Comparison of ENCODE assay signal across 23 cellular contexts in genomic region chr18:49843778-49844625, GRCh38. TPM values are rescaled to one million over a fixed set of nuclear protein-coding genes. Genes with fewer than 3 reads are reported as not detected.
DNase-seq lines count a peak whose midpoint lies in the region; ATAC-seq and TF ChIP-seq lines count a peak whose summit lies in the region.
"Had no signal": no experiment of that assay in that cellular context is flagged by ENCODE, and none has a peak within 500 bp of the region (broad histone marks: within the 10 kb centered on the region; RNA-seq: fewer than 3 reads in every experiment).

No MANE protein-coding gene starts in this region.

- peaks cover 3 to 44% (median 29%) of the 10 kb centered on the region in 4 donors for H3K36me3 ChIP-seq in stomach
- H3K36me3 ChIP-seq: BLaER1 had no signal

- TF ChIP-seq CTCF in WTC11 (IDR thresholded peaks at IDR 0.05) (no peak), stomach (IDR thresholded peaks at IDR 0.05) (no peak)

- peaks cover 4% of the 10 kb centered on the region for H3K4me1 Mint-ChIP-seq in stimulated activated naive CD8-positive, alpha-beta T cell treated with anti-CD3 and anti-CD28 coated beads, Interleukin-15, amount 100 ng/mL, for 72 hours
- H3K4me1 Mint-ChIP-seq in WTC11 = peaks cover 15% of the 10 kb centered on the region

- peaks cover 15% of the 10 kb centered on the region for H3K27me3 Mint-ChIP-seq in stimulated activated naive CD8-positive, alpha-beta T cell treated with anti-CD3 and anti-CD28 coated beads, Interleukin-15, amount 100 ng/mL, for 72 hours
- H3K27me3 Mint-ChIP-seq in WTC11 (ENCODE audit: low read depth) = no peaks in the 10 kb centered on the region
- H3K27me3 Mint-ChIP-seq: progenitor cell of endocrine pancreas had no signal

- H3K27ac ChIP-seq in stomach = no peak overlapping the region
- H3K27ac ChIP-seq: BLaER1, body of pancreas, esophagus squamous epithelium, hepatocyte, upper lobe of left lung had no signal

- H3K4me1 ChIP-seq in stomach = peaks cover 0 to 16% (median 5%) of the 10 kb centered on the region in 4 donors
- H3K4me1 ChIP-seq: body of pancreas, HAP-1, upper lobe of left lung had no signal

- WGBS in stomach, 5 donors = 81 to 91% (median 88%) methylated on average over 6 of the region's 6 CpGs

- no peaks in the 10 kb centered on the region for H3K9me3 ChIP-seq in stomach
- H3K9me3 ChIP-seq: BLaER1, body of pancreas, esophagus squamous epithelium, HAP-1, upper lobe of left lung had no signal

- TF ChIP-seq EP300 in stomach (IDR thresholded peaks at IDR 0.05) = no peak

- H3K27ac Mint-ChIP-seq in stimulated activated naive CD8-positive, alpha-beta T cell treated with anti-CD3 and anti-CD28 coated beads, Interleukin-15, amount 100 ng/mL, for 72 hours = peak overlapping the region in 1 of 2 donors; percentile 86
- no peak overlapping the region for H3K27ac Mint-ChIP-seq in WTC11
- H3K27ac Mint-ChIP-seq: progenitor cell of endocrine pancreas had no signal

- DNase-seq in stimulated activated naive CD8-positive, alpha-beta T cell treated with anti-CD3 and anti-CD28 coated beads, Interleukin-15, amount 100 ng/mL, for 72 hours = no peak
- no peak for DNase-seq in stimulated activated naive CD8-positive, alpha-beta T cell treated with anti-CD3 and anti-CD28 coated beads, Interleukin-15, Interleukin-2, amounts not matched to agents 100 U/mL and 50 U/mL, for 24 hours
- DNase-seq in WTC11 (ENCODE audit: low spot score) = no peak
- DNase-seq in mesenteric fat pad (ENCODE audit: low spot score) = peak; percentile 81
- no peak for DNase-seq in stomach
- DNase-seq in dedifferentiated amniotic fluid mesenchymal stem cell (ENCODE audit: extremely low spot score) = no peak
- DNase-seq: ACHN; activated CD8-positive, alpha-beta memory T cell treated with anti-CD3 and anti-CD28 coated beads, Interleukin-2, amount 50 U/mL, for 48 hours; activated gamma-delta T cell; body of pancreas; DND-41; esophagus squamous epithelium; NCI-H1105; NCI-H2029 treated with DMSO at 0.1 percent for 48 hours; NCI-H345; stimulated activated CD8-positive, alpha-beta memory T cell treated with anti-CD3 and anti-CD28 coated beads, Interleukin-4, amount 100 ng/mL, for 48 hours; upper lobe of left lung had no signal

- no peak overlapping the region for H3K4me3 ChIP-seq in stomach
- H3K4me3 ChIP-seq: BLaER1, body of pancreas, esophagus squamous epithelium, HAP-1, hepatocyte, upper lobe of left lung had no signal

- TF ChIP-seq POLR2A in stomach (IDR thresholded peaks at IDR 0.05) = no peak

- no peak overlapping the region for H3K4me3 Mint-ChIP-seq in stimulated activated naive CD8-positive, alpha-beta T cell treated with anti-CD3 and anti-CD28 coated beads, Interleukin-15, amount 100 ng/mL, for 72 hours
- H3K4me3 Mint-ChIP-seq in WTC11 = no peak overlapping the region

- peaks cover 0 to 11% (median 0%) of the 10 kb centered on the region in 3 donors for H3K27me3 ChIP-seq in stomach
- H3K27me3 ChIP-seq: BLaER1, body of pancreas, hepatocyte, upper lobe of left lung had no signal

- peak; percentile 48 for ATAC-seq in stimulated activated naive CD8-positive, alpha-beta T cell treated with anti-CD3 and anti-CD28 coated beads, Interleukin-15, amount 100 ng/mL, for 72 hours
- no peak for ATAC-seq in stimulated activated naive CD8-positive, alpha-beta T cell treated with anti-CD3 and anti-CD28 coated beads, Interleukin-15, Interleukin-2, amounts not matched to agents 100 U/mL and 50 U/mL, for 24 hours
- ATAC-seq in WTC11 (peak; percentile 67), GM21529 (IDR thresholded peaks at IDR 0.05; ENCODE audit: unreplicated experiment) (no peak)
- ATAC-seq: body of pancreas, Right ventricle myocardium inferior had no signal

- POLR2A ChIA-PET in WTC11 (lab: Charles Lee) = no interaction called here

- CTCF ChIA-PET in WTC11 (lab: Charles Lee) = interaction anchor here (0.7 to 1.0 kb wide), 3 partner anchors 15 to 333 kb away, joined by 3 to 4 read pairs (median 3); no protein-coding TSS in a partner anchor

- intact Hi-C loops in stomach (cut with DNase I; ENCODE audit: low total_unique reads) = no loop called here

- no peaks in the 10 kb centered on the region for H3K36me3 Mint-ChIP-seq in WTC11

- H3K9me3 Mint-ChIP-seq in stimulated activated naive CD8-positive, alpha-beta T cell treated with anti-CD3 and anti-CD28 coated beads, Interleukin-15, amount 100 ng/mL, for 72 hours = no peaks in the 10 kb centered on the region
- no peaks in the 10 kb centered on the region for H3K9me3 Mint-ChIP-seq in WTC11

TF ChIP-seq in WTC11, 78 proteins besides CTCF, POLR2A, EP300 and RAD21 (continues in another document):
- TF ChIP-seq GRHL2 (CRISPR knock-in tag; IDR thresholded peaks at IDR 0.05; ENCODE audit: insufficient replicate concordance, severe bottlenecking) = no peak
- TF ChIP-seq OVOL2 (CRISPR knock-in tag; IDR thresholded peaks at IDR 0.05; ENCODE audit: borderline replicate concordance) = no peak
- no peak for TF ChIP-seq ARID4B (CRISPR knock-in tag; IDR thresholded peaks at IDR 0.05; ENCODE audit: borderline replicate concordance)
- TF ChIP-seq ERG (CRISPR knock-in tag; IDR thresholded peaks at IDR 0.05) = no peak
- no peak for TF ChIP-seq CREB1 (CRISPR knock-in tag; IDR thresholded peaks at IDR 0.05)
- no peak for TF ChIP-seq TP53 (CRISPR knock-in tag; IDR thresholded peaks at IDR 0.05)
- no peak for TF ChIP-seq ZNF512 (CRISPR knock-in tag; IDR thresholded peaks at IDR 0.05; ENCODE audit: borderline replicate concordance)
- TF ChIP-seq FOXP1 (CRISPR knock-in tag; IDR thresholded peaks at IDR 0.05; ENCODE audit: borderline replicate concordance) = no peak
- TF ChIP-seq PREB (CRISPR knock-in tag; IDR thresholded peaks at IDR 0.05; ENCODE audit: borderline replicate concordance) = no peak
- no peak for TF ChIP-seq FOXJ3 (CRISPR knock-in tag; IDR thresholded peaks at IDR 0.05; ENCODE audit: borderline replicate concordance)
- no peak for TF ChIP-seq ZNF219 (CRISPR knock-in tag; IDR thresholded peaks at IDR 0.05; ENCODE audit: borderline replicate concordance)

RNA-seq across cellular contexts. Expression of gene ACAA2, which starts 30.7 kb away (rescaled TPM):
- total RNA-seq in WTC11 (2021) = 135 to 136 TPM (median 136 TPM) in 3 replicates
- total RNA-seq in mesenteric fat pad = 178 TPM
- 100 to 1,000 TPM in 1 of 5 donors, 10 to 100 TPM in 4; 25.6 to 122 (median 45.5) TPM for total RNA-seq in stomach
- polyA plus RNA-seq in stomach = 10 to 100 TPM; 23.3 to 36.8 (median 35.3) TPM

Comparison
In these comparisons a context has a peak if more than half of its experiments do, and no peak if none do; other contexts are left out.
1. ATAC-seq: peak in stimulated activated naive CD8-positive, alpha-beta T cell treated with anti-CD3 and anti-CD28 coated beads, Interleukin-15, amount 100 ng/mL, for 72 hours (single experiment) and WTC11 (single experiment); none in stimulated activated naive CD8-positive, alpha-beta T cell treated with anti-CD3 and anti-CD28 coated beads, Interleukin-15, Interleukin-2, amounts not matched to agents 100 U/mL and 50 U/mL, for 24 hours (single experiment) and GM21529 (single experiment).